ENCODE assay signal across 1 cellular context in the genomic region with DNA sequence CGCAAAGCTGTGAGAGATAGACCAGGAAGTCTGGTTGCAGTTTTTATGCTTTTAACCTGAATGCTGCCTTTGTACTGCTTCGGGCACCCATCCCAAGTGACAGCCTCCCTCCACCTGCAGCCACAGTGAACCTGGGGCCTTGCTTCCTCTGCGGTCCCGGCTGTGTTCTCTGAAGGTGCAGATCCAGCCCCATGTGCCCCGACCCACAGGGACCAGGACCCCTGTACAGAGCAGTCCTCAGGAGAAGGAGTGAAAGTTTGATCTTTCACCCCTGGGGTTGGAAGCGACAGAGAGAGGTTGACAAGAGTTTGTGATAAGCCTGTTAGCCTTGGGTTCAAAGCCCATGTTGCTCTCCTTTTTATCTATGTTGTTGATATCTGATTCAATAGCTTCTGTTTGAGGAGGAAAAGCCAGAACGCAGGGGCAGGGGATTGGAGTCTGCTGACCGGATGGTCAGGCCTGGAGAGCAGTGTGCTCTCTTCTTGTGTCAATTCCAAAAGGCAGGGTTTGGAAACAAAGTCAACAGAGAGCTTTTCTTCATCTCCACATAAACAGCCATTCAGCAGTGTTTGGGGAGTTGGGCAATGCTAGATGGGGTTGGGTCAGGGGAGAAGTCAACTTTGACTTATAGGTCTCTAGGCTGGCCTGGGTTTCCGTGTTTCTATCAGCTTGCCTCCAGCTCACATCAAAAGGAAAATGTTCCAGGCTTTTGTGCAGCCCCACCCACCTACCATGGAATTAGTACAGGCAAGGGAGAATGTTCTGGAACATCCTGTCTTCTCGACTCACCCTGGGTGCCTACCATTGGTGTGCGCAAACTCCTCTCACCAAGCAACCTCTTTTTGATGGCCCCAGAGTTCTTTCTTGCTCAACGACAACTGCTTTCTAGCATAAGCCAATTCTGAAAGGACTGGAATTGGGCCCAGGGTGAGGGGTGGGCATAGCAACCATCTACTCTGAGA.
A peak's percentile ranks its signal among the peaks of the same experiment; 100 is the strongest.
TF ChIP-seq lines count a peak whose summit lies in the region.

No MANE protein-coding gene starts in this region.

TF ChIP-seq in liver, 16 proteins besides CTCF, POLR2A, EP300 and RAD21 (continued from another document):
- TF ChIP-seq, protein P1, sequence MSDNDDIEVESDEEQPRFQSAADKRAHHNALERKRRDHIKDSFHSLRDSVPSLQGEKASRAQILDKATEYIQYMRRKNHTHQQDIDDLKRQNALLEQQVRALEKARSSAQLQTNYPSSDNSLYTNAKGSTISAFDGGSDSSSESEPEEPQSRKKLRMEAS (IDR thresholded peaks at IDR 0.05): peak; percentile 84
- peak; percentile 93 for TF ChIP-seq HNF4G (IDR thresholded peaks at IDR 0.05)
- TF ChIP-seq RXRA (IDR thresholded peaks at IDR 0.05): peak; percentile 100
- peak; percentile 31 to 69 for TF ChIP-seq GABPA (IDR thresholded peaks at IDR 0.05 in 1 of 2, conservative IDR thresholded peaks at IDR 0.05 in 1 of 2)
- TF ChIP-seq, protein P2, sequence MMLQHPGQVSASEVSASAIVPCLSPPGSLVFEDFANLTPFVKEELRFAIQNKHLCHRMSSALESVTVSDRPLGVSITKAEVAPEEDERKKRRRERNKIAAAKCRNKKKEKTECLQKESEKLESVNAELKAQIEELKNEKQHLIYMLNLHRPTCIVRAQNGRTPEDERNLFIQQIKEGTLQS (IDR thresholded peaks at IDR 0.05): peak; percentile 85
- peak; percentile 95 to 97 for TF ChIP-seq HNF4A (conservative IDR thresholded peaks at IDR 0.05)
- peak; percentile 100 for TF ChIP-seq SP1 (IDR thresholded peaks at IDR 0.05)
- TF ChIP-seq, protein P3, sequence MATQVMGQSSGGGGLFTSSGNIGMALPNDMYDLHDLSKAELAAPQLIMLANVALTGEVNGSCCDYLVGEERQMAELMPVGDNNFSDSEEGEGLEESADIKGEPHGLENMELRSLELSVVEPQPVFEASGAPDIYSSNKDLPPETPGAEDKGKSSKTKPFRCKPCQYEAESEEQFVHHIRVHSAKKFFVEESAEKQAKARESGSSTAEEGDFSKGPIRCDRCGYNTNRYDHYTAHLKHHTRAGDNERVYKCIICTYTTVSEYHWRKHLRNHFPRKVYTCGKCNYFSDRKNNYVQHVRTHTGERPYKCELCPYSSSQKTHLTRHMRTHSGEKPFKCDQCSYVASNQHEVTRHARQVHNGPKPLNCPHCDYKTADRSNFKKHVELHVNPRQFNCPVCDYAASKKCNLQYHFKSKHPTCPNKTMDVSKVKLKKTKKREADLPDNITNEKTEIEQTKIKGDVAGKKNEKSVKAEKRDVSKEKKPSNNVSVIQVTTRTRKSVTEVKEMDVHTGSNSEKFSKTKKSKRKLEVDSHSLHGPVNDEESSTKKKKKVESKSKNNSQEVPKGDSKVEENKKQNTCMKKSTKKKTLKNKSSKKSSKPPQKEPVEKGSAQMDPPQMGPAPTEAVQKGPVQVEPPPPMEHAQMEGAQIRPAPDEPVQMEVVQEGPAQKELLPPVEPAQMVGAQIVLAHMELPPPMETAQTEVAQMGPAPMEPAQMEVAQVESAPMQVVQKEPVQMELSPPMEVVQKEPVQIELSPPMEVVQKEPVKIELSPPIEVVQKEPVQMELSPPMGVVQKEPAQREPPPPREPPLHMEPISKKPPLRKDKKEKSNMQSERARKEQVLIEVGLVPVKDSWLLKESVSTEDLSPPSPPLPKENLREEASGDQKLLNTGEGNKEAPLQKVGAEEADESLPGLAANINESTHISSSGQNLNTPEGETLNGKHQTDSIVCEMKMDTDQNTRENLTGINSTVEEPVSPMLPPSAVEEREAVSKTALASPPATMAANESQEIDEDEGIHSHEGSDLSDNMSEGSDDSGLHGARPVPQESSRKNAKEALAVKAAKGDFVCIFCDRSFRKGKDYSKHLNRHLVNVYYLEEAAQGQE (IDR thresholded peaks at IDR 0.05): peak; percentile 82
- peak; percentile 99 for TF ChIP-seq FOXA1 (IDR thresholded peaks at IDR 0.05)
- peak; percentile 70 to 86 for TF ChIP-seq EGR1 (IDR thresholded peaks at IDR 0.05; ENCODE audit: low read depth in 2 of 2)
